In genomic region chr19:2168619-2169424, GRCh38 we compare ENCODE assay signal across 8 cellular contexts. TPM values are rescaled to one million over a fixed set of nuclear protein-coding genes. Genes with fewer than 3 reads are reported as not detected.
DNase-seq lines count a peak whose midpoint lies in the region; ATAC-seq and TF ChIP-seq lines count a peak whose summit lies in the region.

No MANE protein-coding gene starts in this region.

- DNase-seq in G401 (ENCODE audit: low spot score) (peak; percentile 78), M059J (ENCODE audit: low read depth) (peak; percentile 100), dermis blood vessel endothelial cell (peak; percentile 99), lung (ENCODE audit: low spot score) (peak; percentile 99), NCI-H2081 (lab: John Stamatoyannopoulos, UW) (no peak)
- DNase-seq in activated CD4-positive, alpha-beta T cell treated with anti-CD3 and anti-CD28 coated beads for 4 hours, result peak; percentile 76 to 77
- peak in 2 of 3 experiments; percentile 61 to 63 for DNase-seq in stimulated activated CD4-positive, alpha-beta T cell treated with anti-CD3 and anti-CD28 coated beads, TNF-alpha, amount 100 ng/mL, for 4 hours (ENCODE audit: low read depth in 3 of 3)

- H3K36me3 ChIP-seq in lung (ENCODE audit: control insufficient read depth in 2 of 2, insufficient read depth in 2 of 2, low read length in 2 of 2), result peaks cover 0 to 4% of the 10 kb centered on the region in 2 donors

- no peaks in the 10 kb centered on the region for H3K27me3 ChIP-seq in lung (ENCODE audit: control insufficient read depth, insufficient read depth)

- 5 to 7% methylated on average over 24 of the region's 24 CpGs for WGBS in lung, 2 donors

- peak overlapping the region; percentile 92 to 95 for H3K27ac ChIP-seq in lung (ENCODE audit: low read depth in 1 of 2, low read length in 1 of 2)

- in situ Hi-C loops in G401 (cut with HindIII; ENCODE audit: low sequenced_read_pairs), result no loop called here

- H3K4me1 ChIP-seq in lung (ENCODE audit: control insufficient read depth in 2 of 2, insufficient read depth in 2 of 2, low read length in 2 of 2), result peaks cover 31 to 40% of the 10 kb centered on the region in 2 donors

- no peak for TF ChIP-seq CTCF in lung (IDR thresholded peaks at IDR 0.05; ENCODE audit: control extremely low read depth, extremely low read depth)

- ATAC-seq in GM21825 (IDR thresholded peaks at IDR 0.05; ENCODE audit: unreplicated experiment) (peak; percentile 38), lung (ENCODE audit: insufficient read depth, low FRiP score) (peak; percentile 88)

- no peaks in the 10 kb centered on the region for H3K9me3 ChIP-seq in lung (ENCODE audit: control insufficient read depth in 2 of 2, insufficient read depth in 1 of 2, low read length in 1 of 2)

- H3K4me3 ChIP-seq in lung, result no peak overlapping the region

RNA-seq across cellular contexts. Expression of gene DOT1L, which starts 5.1 kb away (rescaled TPM):
- 12.1 and 14.8 TPM in 2 replicates for total RNA-seq in G401 (2014; rRNA removed; shearing (Covaris generic))
- total RNA-seq in M059J (2014; rRNA removed; shearing (Covaris generic)), result 4.1 and 11.0 TPM in 2 replicates
- total RNA-seq in dermis blood vessel endothelial cell, result 5.4 and 8.8 TPM in 2 replicates
- 10 to 100 TPM; 20.4 to 46.4 TPM for total RNA-seq in lung
- polyA plus RNA-seq in lung, result 10 to 100 TPM; 13.0 to 19.2 TPM

RNA-seq across cellular contexts. Expression of gene AP3D1, which starts 17.5 kb away (rescaled TPM):
- 195 and 235 TPM in 2 replicates for total RNA-seq in G401 (2014; rRNA removed; shearing (Covaris generic))
- 61.0 and 93.3 TPM in 2 replicates for total RNA-seq in M059J (2014; rRNA removed; shearing (Covaris generic))
- total RNA-seq in dermis blood vessel endothelial cell (75.7 and 137 TPM in 2 replicates), lung (100 to 1,000 TPM in 1 of 2 donors, 10 to 100 TPM in 1; 69.9 to 144 TPM)
- 100 to 1,000 TPM in 1 of 2 donors, 10 to 100 TPM in 1; 55.3 to 101 TPM for polyA plus RNA-seq in lung

Comparison
In these comparisons a context has a peak if more than half of its experiments do, and no peak if none do; other contexts are left out.
1. DNase-seq: peak in G401 (single experiment), M059J (single experiment), activated CD4-positive, alpha-beta T cell treated with anti-CD3 and anti-CD28 coated beads for 4 hours (2 of 2), dermis blood vessel endothelial cell (single experiment), lung (single experiment) and stimulated activated CD4-positive, alpha-beta T cell treated with anti-CD3 and anti-CD28 coated beads, TNF-alpha, amount 100 ng/mL, for 4 hours (2 of 3); none in NCI-H2081 (0 of 2).